ENCODE assay signal across 11 cellular contexts in the genomic region with DNA sequence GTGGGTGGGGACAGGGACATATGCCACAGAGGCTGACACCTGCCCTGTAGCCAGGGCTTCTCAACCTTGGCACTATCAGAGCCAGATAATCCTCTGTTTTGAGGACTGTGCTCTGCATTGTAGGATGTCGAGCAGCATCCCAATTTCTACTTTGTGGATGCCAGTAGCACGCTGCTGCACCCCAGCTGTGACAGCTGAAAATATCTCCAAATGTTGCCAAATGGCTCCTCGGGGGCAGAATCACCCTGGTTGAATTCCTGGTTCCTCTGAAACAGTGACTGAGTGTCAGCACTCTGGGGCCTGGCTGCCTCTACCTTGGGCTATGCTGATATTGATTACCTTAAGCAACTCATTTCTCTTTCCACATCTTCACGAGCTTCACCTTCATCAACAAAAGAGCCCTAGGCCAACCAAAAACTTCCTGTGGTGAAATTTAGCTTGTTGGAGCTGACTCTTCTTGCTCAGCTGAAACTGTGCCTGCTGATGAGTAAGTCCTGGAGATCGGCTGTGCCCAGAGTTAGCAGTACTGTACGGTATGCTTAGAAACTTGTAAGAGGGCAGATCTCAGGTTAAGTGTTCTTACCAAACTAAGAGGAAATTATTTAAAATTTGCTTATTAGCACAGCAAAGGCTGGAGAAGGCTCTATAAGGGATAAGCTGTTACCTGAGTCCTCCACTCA.
DNase-seq lines count a peak whose midpoint lies in the region; ATAC-seq and TF ChIP-seq lines count a peak whose summit lies in the region.
"Had no signal": no experiment of that assay in that cellular context is flagged by ENCODE, and none has a peak within 500 bp of the region (broad histone marks: within the 10 kb centered on the region; RNA-seq: fewer than 3 reads in every experiment).

No MANE protein-coding gene starts in this region.

- H3K36me3 Mint-ChIP-seq in chondrocyte (ENCODE audit: low read depth): peaks cover 9% of the 10 kb centered on the region

- no peak overlapping the region for H3K4me3 Mint-ChIP-seq in chondrocyte (ENCODE audit: unreplicated experiment)

- TF ChIP-seq CTCF in chondrocyte (IDR thresholded peaks at IDR 0.05) (no peak), psoas muscle (IDR thresholded peaks at IDR 0.05) (no peak)

- H3K9me3 Mint-ChIP-seq in chondrocyte (ENCODE audit: low read depth): no peaks in the 10 kb centered on the region

- peak; percentile 22 for DNase-seq in activated CD4-positive, alpha-beta T cell treated with anti-CD3 and anti-CD28 coated beads for 48 hours
- no peak for DNase-seq in activated CD4-positive, alpha-beta T cell treated with anti-CD3 and anti-CD28 coated beads for 1 hour
- peak; percentile 35 for DNase-seq in chondrocyte (ENCODE audit: low spot score)
- no peak for DNase-seq in psoas muscle
- no peak for DNase-seq in activated effector memory CD4-positive, alpha-beta T cell treated with anti-CD3 and anti-CD28 coated beads, Interleukin-2, amount 50 U/mL, for 16 hours
- DNase-seq in stimulated activated CD4-positive, alpha-beta T cell treated with anti-CD3 and anti-CD28 coated beads, Interleukin-4, amount 100 ng/mL, for 24 hours: no peak
- no peak for DNase-seq in DMS 273 treated with DMSO at 0.1 percent for 48 hours (lab: John Stamatoyannopoulos, UW)
- DNase-seq: activated CD4-positive, alpha-beta T cell treated with anti-CD3 and anti-CD28 coated beads, Interleukin-2, amount 50 U/mL, for 4 hours; NCI-H510A had no signal

- H3K4me3 ChIP-seq in psoas muscle: no peak overlapping the region
- H3K4me3 ChIP-seq: A549 had no signal

- H3K27ac Mint-ChIP-seq in chondrocyte (ENCODE audit: unreplicated experiment): peak overlapping the region; percentile 74

- H3K27ac ChIP-seq in psoas muscle: peak overlapping the region; percentile 25
- H3K27ac ChIP-seq: A549 had no signal

- H3K36me3 ChIP-seq in psoas muscle (ENCODE audit: insufficient read depth in 1 of 2, low read depth in 1 of 2): no peaks in the 10 kb centered on the region

- peak; percentile 63 for ATAC-seq in HG03432 (IDR thresholded peaks at IDR 0.05; ENCODE audit: unreplicated experiment)
- peak; percentile 45 to 68 (median 52) for ATAC-seq in psoas muscle
- ATAC-seq: A549 had no signal

- H3K9me3 ChIP-seq in psoas muscle: no peaks in the 10 kb centered on the region
- H3K9me3 ChIP-seq: A549 had no signal

- H3K4me1 ChIP-seq in psoas muscle: peaks cover 28% of the 10 kb centered on the region
- H3K4me1 ChIP-seq: A549 had no signal

- 37 to 55% (median 42%) methylated on average over 6 of the region's 6 CpGs for WGBS in psoas muscle, 3 donors

- H3K4me1 Mint-ChIP-seq in chondrocyte (ENCODE audit: low read depth): peaks cover 84% of the 10 kb centered on the region

- intact Hi-C loops in psoas muscle (cut with DNase I): no loop called here

- H3K27me3 Mint-ChIP-seq in chondrocyte (ENCODE audit: low read depth): no peaks in the 10 kb centered on the region

- no peaks in the 10 kb centered on the region for H3K27me3 ChIP-seq in psoas muscle (ENCODE audit: insufficient read depth in 3 of 3, low read length in 2 of 3)

Comparison
In these comparisons a context has a peak if more than half of its experiments do, and no peak if none do; other contexts are left out.
1. DNase-seq: peak in activated CD4-positive, alpha-beta T cell treated with anti-CD3 and anti-CD28 coated beads for 48 hours (single experiment) and chondrocyte (single experiment); none in activated CD4-positive, alpha-beta T cell treated with anti-CD3 and anti-CD28 coated beads for 1 hour (single experiment), psoas muscle (0 of 2), activated effector memory CD4-positive, alpha-beta T cell treated with anti-CD3 and anti-CD28 coated beads, Interleukin-2, amount 50 U/mL, for 16 hours (single experiment), stimulated activated CD4-positive, alpha-beta T cell treated with anti-CD3 and anti-CD28 coated beads, Interleukin-4, amount 100 ng/mL, for 24 hours (single experiment) and DMS 273 treated with DMSO at 0.1 percent for 48 hours (single experiment).